ENCODE assay signal across 8 cellular contexts in genomic region chr1:206933333-206933945, GRCh38. TPM values are rescaled to one million over a fixed set of nuclear protein-coding genes. Genes with fewer than 3 reads are reported as not detected.
DNase-seq lines count a peak whose midpoint lies in the region; ATAC-seq, FAIRE-seq and TF ChIP-seq lines count a peak whose summit lies in the region.

No MANE protein-coding gene starts in this region.

- FAIRE-seq in urothelium cell line (lab: Jason Lieb, UNC), result no peak

- no peaks in the 10 kb centered on the region for H3K36me3 ChIP-seq in CD4-positive, CD25-positive, alpha-beta regulatory T cell (ENCODE audit: control insufficient read depth, insufficient read depth, low read length)
- H3K36me3 ChIP-seq in smooth muscle cell (ENCODE audit: low read depth), result no peaks in the 10 kb centered on the region

- no peak overlapping the region for H3K27ac ChIP-seq in CD4-positive, CD25-positive, alpha-beta regulatory T cell (ENCODE audit: insufficient read depth, low read length, poor library complexity, severe bottlenecking)
- H3K27ac ChIP-seq in smooth muscle cell (ENCODE audit: low read depth), result no peak overlapping the region

- no peaks in the 10 kb centered on the region for H3K36me3 Mint-ChIP-seq in CD4-positive, CD25-positive, alpha-beta regulatory T cell
- H3K36me3 Mint-ChIP-seq in activated CD4-positive, alpha-beta T cell treated with anti-CD3 and anti-CD28 coated beads, Interleukin-2, amount 10 ng/mL, durations not matched to agents 7 days and 5 days (ENCODE audit: low read depth), result no peaks in the 10 kb centered on the region
- no peaks in the 10 kb centered on the region for H3K36me3 Mint-ChIP-seq in endothelial cell (ENCODE audit: low read depth, unreplicated experiment)

- WGBS in smooth muscle cell (ENCODE audit: low lambda C conversion rate), result 64% methylated on average over 8 of the region's 8 CpGs

- H3K4me3 ChIP-seq in CD4-positive, CD25-positive, alpha-beta regulatory T cell (ENCODE audit: low read depth, low read length), result no peak overlapping the region
- no peak overlapping the region for H3K4me3 ChIP-seq in smooth muscle cell

- peak; percentile 42; the same call in 1 of the 2 replicates for TF ChIP-seq RAD21 in Ishikawa (IDR thresholded peaks at IDR 0.05; ENCODE audit: low read depth)

- TF ChIP-seq CTCF in endothelial cell (IDR thresholded peaks at IDR 0.05; ENCODE audit: unreplicated experiment) (peak; percentile 70), smooth muscle cell (IDR thresholded peaks at IDR 0.05; ENCODE audit: borderline replicate concordance, insufficient read depth, poor library complexity, severe bottlenecking) (peak; percentile 51)

- H4K20me1 ChIP-seq in smooth muscle cell (ENCODE audit: low read depth), result no peaks in the 10 kb centered on the region

- no peak overlapping the region for H3K9ac ChIP-seq in smooth muscle cell (ENCODE audit: low read depth)

- CTCF ChIA-PET in activated CD4-positive, alpha-beta T cell treated with anti-CD3 and anti-CD28 coated beads, Interleukin-2, amount 10 ng/mL, durations not matched to agents 7 days and 5 days (lab: Charles Lee), result interaction anchor here (0.7 to 3.6 kb wide), 18 partner anchors 8 to 321 kb away, joined by 3 to 13 read pairs (median 5); partner anchors contain the start of genes EIF2D and FCMR

- H3K4me3 Mint-ChIP-seq in CD4-positive, CD25-positive, alpha-beta regulatory T cell, result peak overlapping the region in 2 of 4 donors; percentile 25 to 79
- no peak overlapping the region for H3K4me3 Mint-ChIP-seq in activated CD4-positive, alpha-beta T cell treated with anti-CD3 and anti-CD28 coated beads, Interleukin-2, amount 10 ng/mL, durations not matched to agents 7 days and 5 days
- no peak overlapping the region for H3K4me3 Mint-ChIP-seq in endothelial cell (ENCODE audit: unreplicated experiment)

- POLR2A ChIA-PET in activated CD4-positive, alpha-beta T cell treated with anti-CD3 and anti-CD28 coated beads, Interleukin-2, amount 10 ng/mL, durations not matched to agents 7 days and 5 days (lab: Charles Lee), result no interaction called here

- H3K9me3 Mint-ChIP-seq in CD4-positive, CD25-positive, alpha-beta regulatory T cell, result no peaks in the 10 kb centered on the region
- no peaks in the 10 kb centered on the region for H3K9me3 Mint-ChIP-seq in activated CD4-positive, alpha-beta T cell treated with anti-CD3 and anti-CD28 coated beads, Interleukin-2, amount 10 ng/mL, durations not matched to agents 7 days and 5 days
- H3K9me3 Mint-ChIP-seq in endothelial cell (ENCODE audit: unreplicated experiment), result no peaks in the 10 kb centered on the region

- H3K27me3 Mint-ChIP-seq in CD4-positive, CD25-positive, alpha-beta regulatory T cell, result no peaks in the 10 kb centered on the region
- H3K27me3 Mint-ChIP-seq in activated CD4-positive, alpha-beta T cell treated with anti-CD3 and anti-CD28 coated beads, Interleukin-2, amount 10 ng/mL, durations not matched to agents 7 days and 5 days, result no peaks in the 10 kb centered on the region
- peaks cover 2% of the 10 kb centered on the region for H3K27me3 Mint-ChIP-seq in endothelial cell (ENCODE audit: unreplicated experiment)

- peak overlapping the region in 1 of 3 donors; percentile 93 for H3K27ac Mint-ChIP-seq in CD4-positive, CD25-positive, alpha-beta regulatory T cell
- no peak overlapping the region for H3K27ac Mint-ChIP-seq in activated CD4-positive, alpha-beta T cell treated with anti-CD3 and anti-CD28 coated beads, Interleukin-2, amount 10 ng/mL, durations not matched to agents 7 days and 5 days
- H3K27ac Mint-ChIP-seq in endothelial cell (ENCODE audit: unreplicated experiment), result no peak overlapping the region

- H3K4me2 ChIP-seq in smooth muscle cell, result no peak overlapping the region

- no peaks in the 10 kb centered on the region for H3K27me3 ChIP-seq in CD4-positive, CD25-positive, alpha-beta regulatory T cell (ENCODE audit: control insufficient read depth, insufficient read depth, low read length)
- H3K27me3 ChIP-seq in smooth muscle cell (ENCODE audit: low read depth), result peaks cover 28% of the 10 kb centered on the region

- H3K79me2 ChIP-seq in smooth muscle cell (ENCODE audit: low read depth), result no peaks in the 10 kb centered on the region

- no peak for TF ChIP-seq EP300 in Ishikawa (IDR thresholded peaks at IDR 0.05; ENCODE audit: borderline replicate concordance)

- peak; percentile 58 to 62 for ATAC-seq in CD4-positive, CD25-positive, alpha-beta regulatory T cell (ENCODE audit: low read depth in 2 of 2)
- ATAC-seq in HG02642 (IDR thresholded peaks at IDR 0.05; ENCODE audit: poor library complexity, unreplicated experiment), result no peak

- H3F3A ChIP-seq in smooth muscle cell (ENCODE audit: low read depth), result no peaks in the 10 kb centered on the region

- no peaks in the 10 kb centered on the region for H3K9me3 ChIP-seq in CD4-positive, CD25-positive, alpha-beta regulatory T cell (ENCODE audit: control insufficient read depth in 2 of 2, low read length in 2 of 2)
- H3K9me3 ChIP-seq in smooth muscle cell (replicated peaks; ENCODE audit: low read depth), result no peaks in the 10 kb centered on the region

- H3K4me1 Mint-ChIP-seq in CD4-positive, CD25-positive, alpha-beta regulatory T cell, result peaks cover 9 to 49% (median 30%) of the 10 kb centered on the region in 4 donors
- H3K4me1 Mint-ChIP-seq in activated CD4-positive, alpha-beta T cell treated with anti-CD3 and anti-CD28 coated beads, Interleukin-2, amount 10 ng/mL, durations not matched to agents 7 days and 5 days, result peaks cover 28% of the 10 kb centered on the region
- H3K4me1 Mint-ChIP-seq in endothelial cell (ENCODE audit: unreplicated experiment), result no peaks in the 10 kb centered on the region

- peak; percentile 62 to 70 (median 69) for DNase-seq in CD4-positive, CD25-positive, alpha-beta regulatory T cell
- DNase-seq in activated CD4-positive, alpha-beta T cell treated with anti-CD3 and anti-CD28 coated beads, Interleukin-2, amount 10 ng/mL, durations not matched to agents 7 days and 5 days, result peak; percentile 70
- DNase-seq in endothelial cell (ENCODE audit: low spot score), result peak; percentile 78
- DNase-seq in smooth muscle cell (lab: John Stamatoyannopoulos, UW; ENCODE audit: unreplicated experiment), result no peak
- no peak for DNase-seq in urothelium cell line (ENCODE audit: low spot score)
- DNase-seq in T1000 (lab: John Stamatoyannopoulos, UW), result no peak

- H2AFZ ChIP-seq in smooth muscle cell (ENCODE audit: low read depth), result no peak overlapping the region

- H3K4me1 ChIP-seq in CD4-positive, CD25-positive, alpha-beta regulatory T cell (ENCODE audit: control insufficient read depth, insufficient read depth, low read length, poor library complexity, severe bottlenecking), result peaks cover 29% of the 10 kb centered on the region
- H3K4me1 ChIP-seq in smooth muscle cell (ENCODE audit: low read depth), result no peaks in the 10 kb centered on the region

TF ChIP-seq in Ishikawa, 13 proteins besides CTCF, POLR2A, EP300 and RAD21:
- TF ChIP-seq FOXM1 (IDR thresholded peaks at IDR 0.05; ENCODE audit: borderline replicate concordance, low read depth), result no peak
- TF ChIP-seq TAF1 (IDR thresholded peaks at IDR 0.05; ENCODE audit: low read depth), result no peak
- TF ChIP-seq TCF12 (IDR thresholded peaks at IDR 0.05; ENCODE audit: low read depth), result no peak
- TF ChIP-seq ZBTB7A (IDR thresholded peaks at IDR 0.05; ENCODE audit: low read depth), result no peak
- TF ChIP-seq YY1 (IDR thresholded peaks at IDR 0.05; ENCODE audit: low read depth), result no peak
- TF ChIP-seq CEBPB (IDR thresholded peaks at IDR 0.05), result no peak
- no peak for TF ChIP-seq USF1 (IDR thresholded peaks at IDR 0.05)
- TF ChIP-seq MAX (IDR thresholded peaks at IDR 0.05), result no peak
- no peak for TF ChIP-seq EGR1 (IDR thresholded peaks at IDR 0.05)
- TF ChIP-seq CREB1 (IDR thresholded peaks at IDR 0.05; ENCODE audit: low read depth), result no peak
- no peak for TF ChIP-seq TEAD4 (IDR thresholded peaks at IDR 0.05)

RNA-seq across cellular contexts. Expression of gene FCMR, which starts 11.7 kb away (rescaled TPM):
- total RNA-seq in CD4-positive, CD25-positive, alpha-beta regulatory T cell, result 393 TPM
- 100 to 1,000 TPM; 888 to 986 (median 949) TPM for polyA plus RNA-seq in CD4-positive, CD25-positive, alpha-beta regulatory T cell
- total RNA-seq in activated CD4-positive, alpha-beta T cell treated with anti-CD3 and anti-CD28 coated beads, Interleukin-2, amount 10 ng/mL, durations not matched to agents 7 days and 5 days, result 100 to 1,000 TPM; 151 to 157 TPM
- 8.4 TPM for total RNA-seq in endothelial cell (ENCODE audit: unreplicated experiment)
- total RNA-seq in smooth muscle cell, result not detected in 2 replicates
- 1.6 and 4.0 TPM in 2 replicates for polyA plus RNA-seq in smooth muscle cell

RNA-seq across cellular contexts. Expression of gene PIGR, which starts 12.8 kb away (rescaled TPM):
- total RNA-seq in CD4-positive, CD25-positive, alpha-beta regulatory T cell, result not detected
- polyA plus RNA-seq in CD4-positive, CD25-positive, alpha-beta regulatory T cell, result not detected
- total RNA-seq in activated CD4-positive, alpha-beta T cell treated with anti-CD3 and anti-CD28 coated beads, Interleukin-2, amount 10 ng/mL, durations not matched to agents 7 days and 5 days, result not detected
- total RNA-seq in endothelial cell (ENCODE audit: unreplicated experiment) (not detected), smooth muscle cell (not detected in 2 replicates)
- not detected in 2 replicates for polyA plus RNA-seq in smooth muscle cell

RNA-seq across cellular contexts. Expression of gene IL24, which starts 36.2 kb away (rescaled TPM):
- not detected for total RNA-seq in CD4-positive, CD25-positive, alpha-beta regulatory T cell
- 10 to 100 TPM; 25.0 to 36.3 (median 29.6) TPM for polyA plus RNA-seq in CD4-positive, CD25-positive, alpha-beta regulatory T cell
- not detected for total RNA-seq in activated CD4-positive, alpha-beta T cell treated with anti-CD3 and anti-CD28 coated beads, Interleukin-2, amount 10 ng/mL, durations not matched to agents 7 days and 5 days
- total RNA-seq in endothelial cell (ENCODE audit: unreplicated experiment), result not detected
- 1.5 and 1.8 TPM in 2 replicates for total RNA-seq in smooth muscle cell
- polyA plus RNA-seq in smooth muscle cell, result 1.9 and 3.1 TPM in 2 replicates

RNA-seq across cellular contexts. Expression of gene FCAMR, which starts 36.8 kb away (rescaled TPM):
- not detected for total RNA-seq in CD4-positive, CD25-positive, alpha-beta regulatory T cell
- not detected for polyA plus RNA-seq in CD4-positive, CD25-positive, alpha-beta regulatory T cell
- total RNA-seq in activated CD4-positive, alpha-beta T cell treated with anti-CD3 and anti-CD28 coated beads, Interleukin-2, amount 10 ng/mL, durations not matched to agents 7 days and 5 days, result not detected
- total RNA-seq in endothelial cell (ENCODE audit: unreplicated experiment), result not detected
- total RNA-seq in smooth muscle cell, result not detected in 2 replicates
- polyA plus RNA-seq in smooth muscle cell, result not detected in 2 replicates

Comparison
In these comparisons a context has a peak if more than half of its experiments do, and no peak if none do; other contexts are left out.
1. DNase-seq: peak in CD4-positive, CD25-positive, alpha-beta regulatory T cell (3 of 3), activated CD4-positive, alpha-beta T cell treated with anti-CD3 and anti-CD28 coated beads, Interleukin-2, amount 10 ng/mL, durations not matched to agents 7 days and 5 days (single experiment) and endothelial cell (single experiment); none in smooth muscle cell (single experiment), urothelium cell line (single experiment) and T1000 (single experiment).
2. RNA of gene FCMR, which starts 11.7 kb away (total RNA-seq): 393 TPM in CD4-positive, CD25-positive, alpha-beta regulatory T cell (single experiment) and 151 to 157 TPM in activated CD4-positive, alpha-beta T cell treated with anti-CD3 and anti-CD28 coated beads, Interleukin-2, amount 10 ng/mL, durations not matched to agents 7 days and 5 days; 8.4 TPM in endothelial cell (single experiment) and not detected in smooth muscle cell; every median in the first group is over 10 times any median in the second.